10 cellular contexts compared by ENCODE assay signal in the genomic region with DNA sequence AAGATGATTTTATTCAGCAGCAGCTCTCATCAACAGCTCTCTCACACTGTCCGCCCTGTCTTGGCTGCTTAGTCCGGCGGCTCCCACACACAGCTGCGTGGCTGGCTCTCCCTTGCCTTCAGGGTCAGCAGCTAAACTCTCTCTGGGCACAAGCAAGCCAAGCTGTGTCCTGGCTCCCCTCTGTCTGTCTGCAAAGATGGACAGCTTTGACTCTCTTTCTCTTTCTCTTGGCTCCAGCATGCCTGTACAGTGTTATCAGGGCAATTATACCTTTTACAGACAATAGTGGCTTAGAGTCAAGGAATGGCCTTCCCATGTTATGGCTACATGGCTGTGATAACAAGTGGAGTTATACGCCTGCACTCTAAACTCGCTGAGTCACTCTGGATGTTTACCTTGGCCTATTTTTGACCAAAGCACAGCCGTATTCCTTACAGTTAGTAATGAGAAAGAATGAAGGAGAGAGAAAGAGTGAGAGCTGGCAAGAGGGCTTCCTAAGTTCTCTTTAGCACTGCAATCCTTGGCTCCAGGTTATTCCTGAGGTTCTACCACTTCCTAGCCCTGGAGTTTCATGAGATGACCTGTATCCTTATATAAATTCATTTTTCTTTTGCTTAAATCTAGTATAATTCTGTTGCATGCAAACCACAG. TPM values are rescaled to one million over a fixed set of nuclear protein-coding genes. Genes with fewer than 3 reads are reported as not detected.
DNase-seq lines count a peak whose midpoint lies in the region; ATAC-seq, FAIRE-seq and TF ChIP-seq lines count a peak whose summit lies in the region.
"Had no signal": no experiment of that assay in that cellular context is flagged by ENCODE, and none has a peak within 500 bp of the region (broad histone marks: within the 10 kb centered on the region; RNA-seq: fewer than 3 reads in every experiment).

No MANE protein-coding gene starts in this region.

- peaks cover 15% of the 10 kb centered on the region for H3K4me1 ChIP-seq in astrocyte (ENCODE audit: insufficient read depth, low read length)
- peaks cover 6% of the 10 kb centered on the region in 2 donors for H3K4me1 ChIP-seq in small intestine (ENCODE audit: control insufficient read depth in 2 of 2, insufficient read depth in 1 of 2, low read depth in 1 of 2, low read length in 1 of 2)
- no peaks in the 10 kb centered on the region for H3K4me1 ChIP-seq in CD4-positive, alpha-beta memory T cell (ENCODE audit: insufficient read depth, low read length)

- FAIRE-seq in astrocyte (lab: Jason Lieb, UNC), result peak; percentile 76
- no peak for FAIRE-seq in small intestine (lab: Jason Lieb, UNC)
- FAIRE-seq: GM12891 had no signal

- H3K4me1 Mint-ChIP-seq in HFFc6 (ENCODE audit: low read depth), result peaks cover 11% of the 10 kb centered on the region
- peaks cover 6% of the 10 kb centered on the region for H3K4me1 Mint-ChIP-seq in astrocyte (ENCODE audit: low read depth, unreplicated experiment)
- no peaks in the 10 kb centered on the region for H3K4me1 Mint-ChIP-seq in CD4-positive, alpha-beta memory T cell

- peak overlapping the region; percentile 78 for H3K9ac ChIP-seq in astrocyte (ENCODE audit: low read length)

- H3K36me3 ChIP-seq in astrocyte (ENCODE audit: insufficient read depth, low read length) (no peaks in the 10 kb centered on the region), small intestine (ENCODE audit: control insufficient read depth in 2 of 2, insufficient read depth in 2 of 2, low read length in 2 of 2) (no peaks in the 10 kb centered on the region)
- no peaks in the 10 kb centered on the region for H3K36me3 ChIP-seq in CD4-positive, alpha-beta memory T cell (ENCODE audit: insufficient read depth, low read length)

- H3K9me3 ChIP-seq in astrocyte (ENCODE audit: insufficient read depth, low read depth, low read length), result peaks cover 2% of the 10 kb centered on the region
- no peaks in the 10 kb centered on the region for H3K9me3 ChIP-seq in small intestine (ENCODE audit: control insufficient read depth, low read depth)
- no peaks in the 10 kb centered on the region for H3K9me3 ChIP-seq in CD4-positive, alpha-beta memory T cell (ENCODE audit: control insufficient read depth in 1 of 2, low read length in 2 of 2)

- no peak for ATAC-seq in esophagus mucosa

- H3K4me2 ChIP-seq in astrocyte (ENCODE audit: low read length), result peak overlapping the region; percentile 79

- TF ChIP-seq CTCF in HFFc6 (IDR thresholded peaks at IDR 0.05), result no peak
- no peak for TF ChIP-seq CTCF in astrocyte (IDR thresholded peaks at IDR 0.05; ENCODE audit: insufficient read depth, low read depth, low read length)

- intact Hi-C loops in CD4-positive, alpha-beta memory T cell (cut with micrococcal nuclease), result no loop called here

- DNase-seq in HFFc6 (peak; percentile 71), astrocyte (ENCODE audit: low read depth) (peak; percentile 89), islet precursor cell (peak; percentile 51), small intestine (peak; percentile 89), putamen (ENCODE audit: low spot score) (no peak)
- DNase-seq in CD4-positive, alpha-beta memory T cell, result no peak
- DNase-seq in activated CD4-positive, CD25-positive, alpha-beta regulatory T cell treated with anti-CD3 and anti-CD28 coated beads, Interleukin-2, amount 50 U/mL, for 72 hours, result no peak
- DNase-seq: NK-92 treated with Interleukin-12 subunit alpha and Interleukin-12 subunit beta, amount 100 ng/mL, for 24 hours had no signal

- H3K27ac Mint-ChIP-seq in HFFc6 (peak overlapping the region; percentile 86), astrocyte (ENCODE audit: unreplicated experiment) (peak overlapping the region; percentile 78)
- no peak overlapping the region for H3K27ac Mint-ChIP-seq in CD4-positive, alpha-beta memory T cell

- peak overlapping the region; percentile 88 for H3K27ac ChIP-seq in astrocyte (ENCODE audit: low read depth, low read length)
- peak overlapping the region; percentile 37 to 69 for H3K27ac ChIP-seq in small intestine (ENCODE audit: low read depth in 1 of 2, low read length in 1 of 2)
- no peak overlapping the region for H3K27ac ChIP-seq in CD4-positive, alpha-beta memory T cell (ENCODE audit: low read depth, low read length)

- H3K4me3 ChIP-seq in astrocyte (ENCODE audit: insufficient read depth, low read depth, low read length) (peak overlapping the region; percentile 29), small intestine (ENCODE audit: low read depth in 1 of 2, low read length in 2 of 2) (no peak overlapping the region)
- no peak overlapping the region for H3K4me3 ChIP-seq in CD4-positive, alpha-beta memory T cell (ENCODE audit: low read length in 2 of 2)

- CTCF ChIA-PET in CD4-positive, alpha-beta memory T cell (lab: Charles Lee; ENCODE audit: partially characterized antibody), result no interaction called here

- no peaks in the 10 kb centered on the region for H3K27me3 ChIP-seq in astrocyte (ENCODE audit: insufficient read depth, low read length)
- H3K27me3 ChIP-seq in small intestine (ENCODE audit: control insufficient read depth in 2 of 2, insufficient read depth in 2 of 2, low read length in 2 of 2), result no peaks in the 10 kb centered on the region
- no peaks in the 10 kb centered on the region for H3K27me3 ChIP-seq in CD4-positive, alpha-beta memory T cell (ENCODE audit: insufficient read depth, low read length)

- H3K4me3 Mint-ChIP-seq in HFFc6 (0 out of 2 replicates have a peak overlapping the region, but pooled peaks have one; percentile 37), astrocyte (ENCODE audit: unreplicated experiment) (no peak overlapping the region)
- no peak overlapping the region for H3K4me3 Mint-ChIP-seq in CD4-positive, alpha-beta memory T cell

- WGBS in small intestine, 3 donors, result 13 to 48% (median 20%) methylated on average over 7 of the region's 7 CpGs

- H3K9me3 Mint-ChIP-seq in HFFc6, result no peaks in the 10 kb centered on the region
- H3K9me3 Mint-ChIP-seq in astrocyte (ENCODE audit: unreplicated experiment), result no peaks in the 10 kb centered on the region
- peaks cover 0 to 9% (median 7%) of the 10 kb centered on the region in 8 donors for H3K9me3 Mint-ChIP-seq in CD4-positive, alpha-beta memory T cell

- no peaks in the 10 kb centered on the region for H4K20me1 ChIP-seq in astrocyte (ENCODE audit: insufficient read depth, low read length)

- H3K36me3 Mint-ChIP-seq in HFFc6 (ENCODE audit: low read depth) (no peaks in the 10 kb centered on the region), astrocyte (ENCODE audit: low read depth, unreplicated experiment) (no peaks in the 10 kb centered on the region)
- peaks cover 0 to 4% of the 10 kb centered on the region in 2 donors for H3K36me3 Mint-ChIP-seq in CD4-positive, alpha-beta memory T cell

- POLR2A ChIA-PET in CD4-positive, alpha-beta memory T cell (lab: Charles Lee; ENCODE audit: partially characterized antibody), result no interaction called here

- H3K27me3 Mint-ChIP-seq in HFFc6 (ENCODE audit: insufficient read depth), result peaks cover 3% of the 10 kb centered on the region; the same call in 1 of the 2 replicates
- H3K27me3 Mint-ChIP-seq in astrocyte (ENCODE audit: low read depth, unreplicated experiment), result peaks cover 7% of the 10 kb centered on the region
- H3K27me3 Mint-ChIP-seq in CD4-positive, alpha-beta memory T cell, result peaks cover 2 to 4% of the 10 kb centered on the region in 2 donors

- peak overlapping the region; percentile 75 for H2AFZ ChIP-seq in astrocyte (ENCODE audit: low read depth, low read length)

- H3K79me2 ChIP-seq in astrocyte (ENCODE audit: insufficient read depth, low read length), result no peaks in the 10 kb centered on the region

RNA-seq across cellular contexts. Expression of a gene that starts 59.9 kb away (rescaled TPM):
- under 1 TPM in 2 of 6 experiments, not detected in 4; 0.03 to 0.05 TPM for total RNA-seq in HFFc6 (2021; fragmentation: NEBNext Ultra II Directional; extraction: Animal tissue kit (Norgen Biotek cat#: 25700))
- total RNA-seq in astrocyte, result 0.79 and 1.1 TPM in 2 replicates
- 1 to 10 TPM; 3.8 to 4.6 (median 4.1) TPM for polyA plus RNA-seq in small intestine
- total RNA-seq in CD4-positive, alpha-beta memory T cell, result 1 to 10 TPM; 3.4 to 3.7 TPM
- polyA plus RNA-seq in CD4-positive, alpha-beta memory T cell, result under 1 TPM; 0.09 to 0.69 TPM
- total RNA-seq in esophagus mucosa, result 0.56 TPM

Comparison
In these comparisons a context has a peak if more than half of its experiments do, and no peak if none do; other contexts are left out.
1. DNase-seq: peak in HFFc6 (single experiment), astrocyte (single experiment), islet precursor cell (single experiment) and small intestine (single experiment); none in CD4-positive, alpha-beta memory T cell (0 of 5), putamen (single experiment) and activated CD4-positive, CD25-positive, alpha-beta regulatory T cell treated with anti-CD3 and anti-CD28 coated beads, Interleukin-2, amount 50 U/mL, for 72 hours (single experiment).
2. H3K27ac Mint-ChIP-seq: peak in HFFc6 (single experiment) and astrocyte (single experiment); none in CD4-positive, alpha-beta memory T cell (0 of 7).